33 cellular contexts compared by ENCODE assay signal in the genomic region with DNA sequence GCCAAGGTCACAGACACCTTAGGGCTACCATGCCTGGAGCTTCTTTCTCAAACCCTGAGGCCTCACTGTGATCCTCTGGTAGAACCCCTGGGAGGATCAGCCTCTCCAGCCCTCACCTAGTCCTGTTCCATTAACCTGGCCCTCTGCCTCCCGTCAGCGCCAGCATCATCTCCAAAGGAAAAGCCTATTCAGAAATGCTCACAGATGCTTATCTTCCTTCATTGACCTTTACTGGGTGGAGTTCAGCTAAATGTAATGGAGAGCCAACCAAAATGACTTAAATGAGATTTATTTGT. TPM values are rescaled to one million over a fixed set of nuclear protein-coding genes. Genes with fewer than 3 reads are reported as not detected.
"Had no signal": no experiment of that assay in that cellular context is flagged by ENCODE, and none has a peak within 500 bp of the region (broad histone marks: within the 10 kb centered on the region; RNA-seq: fewer than 3 reads in every experiment).

No MANE protein-coding gene starts in this region.

- H3K4me1 ChIP-seq: SJCRH30 had no signal

- H3K4me3 ChIP-seq: SJCRH30, SK-N-MC had no signal

- DNase-seq: activated CD4-positive, alpha-beta T cell treated with anti-CD3 and anti-CD28 coated beads, Interleukin-2, amount 10 ng/mL, durations not matched to agents 24 days and 14 days; activated CD4-positive, alpha-beta T cell treated with anti-CD3 and anti-CD28 coated beads, Interleukin-2, amount 50 U/mL, for 4 hours; activated CD8-positive, alpha-beta memory T cell treated with anti-CD3 and anti-CD28 coated beads, Interleukin-2, amount 50 U/mL, for 4 hours; activated CD8-positive, alpha-beta T cell treated with anti-CD3 and anti-CD28 coated beads for 36 hours; activated gamma-delta T cell treated with Interleukin-2 at 50 U/mL for 16 hours; activated naive CD4-positive, alpha-beta T cell treated with anti-CD3 and anti-CD28 coated beads, Interleukin-2, amount 10 ng/mL, durations not matched to agents 7 days and 5 days; activated naive CD8-positive, alpha-beta T cell treated with anti-CD3 and anti-CD28 coated beads for 36 hours; activated T-cell treated with anti-CD3 and anti-CD28 coated beads for 4 hours; activated T-cell treated with anti-CD3 and anti-CD28 coated beads, Interleukin-2, amount 50 U/mL, for 4 hours; amniotic stem cell; aorta; brain microvascular endothelial cell; Kasumi-1; KG1; MM.1S; MV-4-11; NCI-H1092; NCI-H1436 treated with DMSO at 0.1 percent for 48 hours; NCI-H1694 treated with DMSO at 0.1 percent for 48 hours; NCI-H2029 treated with DMSO at 0.1 percent for 48 hours; NCI-H2107; NCI-H2171; NCI-H510A; NCI-H526; NCI-H748 treated with DMSO at 0.1 percent for 48 hours; NK-92 treated with Interleukin-12 subunit alpha and Interleukin-12 subunit beta, amount 100 ng/mL, for 24 hours; SHP77; SJCRH30 had no signal

- H3K27ac ChIP-seq: brain microvascular endothelial cell, SJCRH30, SK-N-MC had no signal

- H3K4me3 Mint-ChIP-seq: activated CD4-positive, alpha-beta T cell treated with anti-CD3 and anti-CD28 coated beads, Interleukin-2, amount 10 ng/mL, durations not matched to agents 24 days and 14 days; activated CD8-positive, alpha-beta T cell treated with anti-CD3 and anti-CD28 coated beads for 36 hours; activated naive CD4-positive, alpha-beta T cell treated with anti-CD3 and anti-CD28 coated beads, Interleukin-2, amount 10 ng/mL, durations not matched to agents 7 days and 5 days; activated naive CD8-positive, alpha-beta T cell treated with anti-CD3 and anti-CD28 coated beads for 36 hours; activated T-cell treated with anti-CD3 and anti-CD28 coated beads, Interleukin-2, amount 50 U/mL, for 4 hours; activated T-helper 1 cell treated with anti-CD3 and anti-CD28 coated beads, Interleukin-12 subunit alpha, Interleukin-12 subunit beta, Interleukin-2, Interleukin-4 antibody, amounts not matched to agents 30 ng/mL and 10 ng/mL and 1 ng/mL, durations not matched to agents 14 hours and 24 hours and 36 hours; T-helper 2 cell treated with Interferon-gamma antibody and Interleukin-4, amounts not matched to agents 5 μg/mL and 100 μg/mL, for 36 hours had no signal

- H3K27ac Mint-ChIP-seq: activated CD4-positive, alpha-beta T cell treated with anti-CD3 and anti-CD28 coated beads, Interleukin-2, amount 10 ng/mL, durations not matched to agents 24 days and 14 days; activated CD8-positive, alpha-beta T cell treated with anti-CD3 and anti-CD28 coated beads for 36 hours; activated naive CD4-positive, alpha-beta T cell treated with anti-CD3 and anti-CD28 coated beads, Interleukin-2, amount 10 ng/mL, durations not matched to agents 7 days and 5 days; activated naive CD8-positive, alpha-beta T cell treated with anti-CD3 and anti-CD28 coated beads for 36 hours; activated T-helper 1 cell treated with anti-CD3 and anti-CD28 coated beads, Interleukin-12 subunit alpha, Interleukin-12 subunit beta, Interleukin-2, Interleukin-4 antibody, amounts not matched to agents 30 ng/mL and 10 ng/mL and 1 ng/mL, durations not matched to agents 14 hours and 24 hours and 36 hours; T-helper 2 cell treated with Interferon-gamma antibody and Interleukin-4, amounts not matched to agents 5 μg/mL and 100 μg/mL, for 36 hours had no signal

- H3K9me3 Mint-ChIP-seq: activated CD4-positive, alpha-beta T cell treated with anti-CD3 and anti-CD28 coated beads, Interleukin-2, amount 10 ng/mL, durations not matched to agents 24 days and 14 days; activated CD8-positive, alpha-beta T cell treated with anti-CD3 and anti-CD28 coated beads for 36 hours; activated naive CD4-positive, alpha-beta T cell treated with anti-CD3 and anti-CD28 coated beads, Interleukin-2, amount 10 ng/mL, durations not matched to agents 7 days and 5 days; activated naive CD8-positive, alpha-beta T cell treated with anti-CD3 and anti-CD28 coated beads for 36 hours; activated T-cell treated with anti-CD3 and anti-CD28 coated beads, Interleukin-2, amount 50 U/mL, for 4 hours; activated T-helper 1 cell treated with anti-CD3 and anti-CD28 coated beads, Interleukin-12 subunit alpha, Interleukin-12 subunit beta, Interleukin-2, Interleukin-4 antibody, amounts not matched to agents 30 ng/mL and 10 ng/mL and 1 ng/mL, durations not matched to agents 14 hours and 24 hours and 36 hours; T-helper 2 cell treated with Interferon-gamma antibody and Interleukin-4, amounts not matched to agents 5 μg/mL and 100 μg/mL, for 36 hours had no signal

- H3K36me3 Mint-ChIP-seq: activated naive CD4-positive, alpha-beta T cell treated with anti-CD3 and anti-CD28 coated beads, Interleukin-2, amount 10 ng/mL, durations not matched to agents 7 days and 5 days; activated naive CD8-positive, alpha-beta T cell treated with anti-CD3 and anti-CD28 coated beads for 36 hours had no signal

- H3K9me3 ChIP-seq: SJCRH30 had no signal

- H3K36me3 ChIP-seq: brain microvascular endothelial cell, SJCRH30 had no signal

RNA-seq across cellular contexts. Expression of gene SLCO2A1, which starts 1.8 kb away (rescaled TPM):
- total RNA-seq: activated CD4-positive, alpha-beta T cell treated with anti-CD3 and anti-CD28 coated beads, Interleukin-2, amount 10 ng/mL, durations not matched to agents 24 days and 14 days; activated CD8-positive, alpha-beta T cell treated with anti-CD3 and anti-CD28 coated beads for 36 hours; activated T-helper 1 cell treated with anti-CD3 and anti-CD28 coated beads, Interleukin-12 subunit alpha, Interleukin-12 subunit beta, Interleukin-2, Interleukin-4 antibody, amounts not matched to agents 30 ng/mL and 10 ng/mL and 1 ng/mL, durations not matched to agents 14 hours and 24 hours and 36 hours; OCI-LY7; SJCRH30; T-helper 1 cell treated with Interleukin-12 subunit alpha and Interleukin-12 subunit beta and Interleukin-4 antibody, amounts not matched to agents 30 ng/mL and 1 ng/mL, for 36 hours had no signal
